ENCODE assay signal across 28 cellular contexts in genomic region chr1:90262791-90263190, GRCh38.
"Had no signal": no experiment of that assay in that cellular context is flagged by ENCODE, and none has a peak within 500 bp of the region (broad histone marks: within the 10 kb centered on the region; RNA-seq: fewer than 3 reads in every experiment).

No MANE protein-coding gene starts in this region.

- H3K79me2 ChIP-seq: hepatocyte had no signal

- H3K36me3 ChIP-seq: cardiac muscle cell, gastroesophageal sphincter, ovary, right lobe of liver, transverse colon, uterus had no signal

- H3K4me2 ChIP-seq: hepatocyte had no signal

- H3K9me3 ChIP-seq: gastroesophageal sphincter, ovary, right lobe of liver, transverse colon, uterus had no signal

- H3K4me1 ChIP-seq: gastroesophageal sphincter, right lobe of liver, transverse colon, uterus had no signal

- H3K4me3 ChIP-seq: cardiac muscle cell, coronary artery, dorsolateral prefrontal cortex, gastroesophageal sphincter, hepatocyte, ovary, right lobe of liver, skin epidermis, transverse colon, uterus had no signal

- H3K27ac ChIP-seq: cardiac muscle cell, dorsolateral prefrontal cortex, gastroesophageal sphincter, hepatocyte, ovary, right lobe of liver, skin epidermis, transverse colon, uterus had no signal

- DNase-seq: activated CD4-positive, alpha-beta memory T cell treated with anti-CD3 and anti-CD28 coated beads for 36 hours; activated CD4-positive, alpha-beta T cell treated with anti-CD3 and anti-CD28 coated beads, Interleukin-2, amount 10 ng/mL, durations not matched to agents 24 days and 14 days; activated CD4-positive, CD25-positive, alpha-beta regulatory T cell treated with anti-CD3 and anti-CD28 coated beads, Interleukin-2, amount 50 U/mL, for 72 hours; activated CD8-positive, alpha-beta memory T cell treated with anti-CD3 and anti-CD28 coated beads, Interleukin-2, amount 50 U/mL, for 4 hours; activated gamma-delta T cell treated with Interleukin-2 at 50 U/mL for 16 hours; activated naive CD4-positive, alpha-beta T cell treated with anti-CD3 and anti-CD28 coated beads, Interleukin-2, amount 50 U/mL, for 16 hours; activated T-cell treated with anti-CD3 and anti-CD28 coated beads, Interleukin-2, amount 50 U/mL, for 1 hour; amygdala; cerebellar nuclear complex; dorsolateral prefrontal cortex; effector memory CD4-positive, alpha-beta T cell; islet precursor cell; left ventricle myocardium superior; midbrain; naive thymus-derived CD4-positive, alpha-beta T cell; ovary; right lobe of liver; stimulated activated CD4-positive, alpha-beta T cell treated with anti-CD3 and anti-CD28 coated beads, Interleukin-4, amount 100 ng/mL, for 4 hours; stimulated activated CD8-positive, alpha-beta memory T cell treated with anti-CD3 and anti-CD28 coated beads, Interleukin-4, amount 100 ng/mL, for 48 hours; stimulated activated naive B cell treated with anti-CD40 and anti-IgM and Interleukin-4, amounts not matched to agents 10 μg/mL and 1 μg/mL and 100 μg/mL, for 72 hours; T1000; transverse colon; uterus had no signal

- H2AFZ ChIP-seq: hepatocyte had no signal

- H3K27me3 ChIP-seq: cardiac muscle cell, gastroesophageal sphincter, hepatocyte, ovary, right lobe of liver, transverse colon, uterus had no signal
